ENCODE assay signal across 16 cellular contexts in genomic region chr19:3430366-3430680, GRCh38. TPM values are rescaled to one million over a fixed set of nuclear protein-coding genes. Genes with fewer than 3 reads are reported as not detected.
DNase-seq lines count a peak whose midpoint lies in the region; TF ChIP-seq lines count a peak whose summit lies in the region.
"Not testable (repeated sequence)": the region's sequence is repeated elsewhere in the genome, so short reads cannot be mapped to it uniquely, and the experiment has no call there.
"Had no signal": no experiment of that assay in that cellular context is flagged by ENCODE, and none has a peak within 500 bp of the region (broad histone marks: within the 10 kb centered on the region; RNA-seq: fewer than 3 reads in every experiment).

No MANE protein-coding gene starts in this region.

- TF ChIP-seq CTCF in RWPE1 (conservative IDR thresholded peaks at IDR 0.05; ENCODE audit: low read depth); mammary epithelial cell (conservative IDR thresholded peaks at IDR 0.05 in 1 of 2, IDR thresholded peaks at IDR 0.05 in 1 of 2; ENCODE audit: extremely low read depth in 1 of 2, insufficient read depth in 1 of 2, low read depth in 1 of 2, low read length in 2 of 2); esophagus squamous epithelium (IDR thresholded peaks at IDR 0.05); right atrium auricular region (IDR thresholded peaks at IDR 0.05); spleen (IDR thresholded peaks at IDR 0.05 in 8 of 11, conservative IDR thresholded peaks at IDR 0.05 in 3 of 11); tibial nerve (IDR thresholded peaks at IDR 0.05): not testable (repeated sequence)

- intact Hi-C loops in mammary epithelial cell (cut with micrococcal nuclease); esophagus squamous epithelium (cut with DNase I): not testable (repeated sequence)
- intact Hi-C loops in spleen (cut with DNase I; ENCODE audit: low total_unique reads), result loop anchor here (2.0 kb wide), 1 partner anchor 104 kb away; no protein-coding TSS in a partner anchor

- H3K4me1 ChIP-seq in mammary epithelial cell (ENCODE audit: insufficient read depth, low read length) (peaks cover 14% of the 10 kb centered on the region), esophagus squamous epithelium (peaks cover 23 to 87% (median 38%) of the 10 kb centered on the region in 3 donors), right atrium auricular region (peaks cover 0 to 60% of the 10 kb centered on the region in 2 donors), muscle layer of colon (ENCODE audit: insufficient read depth, low read length) (peaks cover 47% of the 10 kb centered on the region), spleen (peaks cover 31 to 75% (median 50%) of the 10 kb centered on the region in 6 donors), tibial nerve (peaks cover 0 to 82% (median 32%) of the 10 kb centered on the region in 4 donors)

- not testable (repeated sequence) for H2AFZ ChIP-seq in mammary epithelial cell (ENCODE audit: low read depth, low read length)

- H3K36me3 ChIP-seq in mammary epithelial cell (ENCODE audit: insufficient read depth, low read length), result not testable (repeated sequence)
- peaks cover 18 to 65% (median 18%) of the 10 kb centered on the region in 3 donors for H3K36me3 ChIP-seq in esophagus squamous epithelium
- H3K36me3 ChIP-seq in right atrium auricular region, result peaks cover 54% of the 10 kb centered on the region
- H3K36me3 ChIP-seq in muscle layer of colon (ENCODE audit: insufficient read depth, low read length), result peaks cover 40% of the 10 kb centered on the region
- peaks cover 0 to 60% (median 3%) of the 10 kb centered on the region in 6 donors for H3K36me3 ChIP-seq in spleen
- peaks cover 0 to 32% (median 5%) of the 10 kb centered on the region in 3 donors for H3K36me3 ChIP-seq in tibial nerve

- not testable (repeated sequence) for DNase-seq in RWPE1 (ENCODE audit: low spot score); mammary epithelial cell; esophagus squamous epithelium (lab: John Stamatoyannopoulos, UW); right atrium auricular region (ENCODE audit: low spot score); spleen
- peak in 1 of 2 donors; percentile 47 for DNase-seq in tibial nerve (ENCODE audit: low spot score in 2 of 2)

- not testable (repeated sequence) for H4K20me1 ChIP-seq in mammary epithelial cell (ENCODE audit: insufficient read depth, low read length)

- dilution Hi-C loops in mammary epithelial cell (cut with HindIII; ENCODE audit: low sequenced_read_pairs), result not testable (repeated sequence)

- in situ Hi-C loops in mammary epithelial cell (cut with MboI; ENCODE audit: low sequenced_read_pairs in 2 of 2), result loop anchor here in 1 of 2 donors (10.0 kb wide), 1 partner anchor 106 kb away; no protein-coding TSS in a partner anchor

- H3K79me2 ChIP-seq in mammary epithelial cell (ENCODE audit: insufficient read depth, low read length), result peaks cover 12% of the 10 kb centered on the region

- POLR2A ChIA-PET in RWPE1 (lab: Yijun Ruan, JAX; ENCODE audit: low non-redundant PET), result not testable (repeated sequence)

- BruUV-seq in mammary epithelial cell (replicated peaks; lab: Mats Ljungman, UMichigan), result not testable (repeated sequence)

- not testable (repeated sequence) for TF ChIP-seq POLR2A in esophagus squamous epithelium (IDR thresholded peaks at IDR 0.05); spleen (IDR thresholded peaks at IDR 0.05); tibial nerve (IDR thresholded peaks at IDR 0.05)

- 40% methylated on average over 5 of the region's 5 CpGs for WGBS in mammary epithelial cell (ENCODE audit: low coverage, missing lambda C conversion rate)
- WGBS in esophagus squamous epithelium, 2 donors, result 41 to 57% methylated on average over 5 of the region's 5 CpGs
- WGBS in spleen, 5 donors, result 71 to 89% (median 81%) methylated on average over 5 of the region's 5 CpGs
- WGBS in tibial nerve, 2 donors, result 68 to 69% methylated on average over 5 of the region's 5 CpGs

- H3K9me3 ChIP-seq in mammary epithelial cell (replicated peaks; ENCODE audit: insufficient read depth, low read length); esophagus squamous epithelium; right atrium auricular region; muscle layer of colon (ENCODE audit: low read length); spleen; tibial nerve: not testable (repeated sequence)

- not testable (repeated sequence) for H3K4me2 ChIP-seq in mammary epithelial cell (ENCODE audit: insufficient read depth, low read depth, low read length)

- H3K27me3 ChIP-seq in mammary epithelial cell (ENCODE audit: insufficient read depth, low read length); esophagus squamous epithelium; right atrium auricular region; muscle layer of colon (ENCODE audit: control insufficient read depth in 1 of 2, insufficient read depth in 2 of 2, low read length in 2 of 2); spleen (replicated peaks in 1 of 7); tibial nerve: not testable (repeated sequence)

- H3K4me3 ChIP-seq in mammary epithelial cell (replicated peaks in 1 of 3; ENCODE audit: insufficient read depth in 1 of 3, low read depth in 2 of 3, low read length in 3 of 3); esophagus squamous epithelium; right atrium auricular region; muscle layer of colon (ENCODE audit: low read depth in 1 of 2, low read length in 2 of 2); spleen; tibial nerve: not testable (repeated sequence)

- not testable (repeated sequence) for TF ChIP-seq EP300 in tibial nerve (IDR thresholded peaks at IDR 0.05)

- CTCF ChIA-PET in RWPE1 (lab: Yijun Ruan, JAX), result interaction anchor here (0.6 to 1.7 kb wide), 7 partner anchors 10 to 479 kb away, joined by 3 to 11 read pairs (median 6); no protein-coding TSS in a partner anchor
- CTCF ChIA-PET in mammary epithelial cell (lab: Charles Lee; ENCODE audit: low non-redundant PET), result not testable (repeated sequence)

- H3K27ac ChIP-seq in RWPE1 (peak overlapping the region; percentile 90), mammary epithelial cell (ENCODE audit: insufficient read depth, low read depth, low read length) (peak overlapping the region; percentile 38), esophagus squamous epithelium (peak overlapping the region; percentile 75 to 94 (median 90)), right atrium auricular region (peak overlapping the region; percentile 87 to 89), muscle layer of colon (ENCODE audit: low read depth, low read length) (peak overlapping the region; percentile 71), spleen (peak overlapping the region in 6 of 8 donors; percentile 8 to 94 (median 82)), tibial nerve (peak overlapping the region; percentile 61 to 92 (median 77))

- H3K9ac ChIP-seq in mammary epithelial cell (ENCODE audit: insufficient read depth, low read length), result not testable (repeated sequence)
- peak overlapping the region; percentile 4 for H3K9ac ChIP-seq in muscle layer of colon (ENCODE audit: low read length)

RNA-seq across cellular contexts. Expression of gene SMIM24, which starts 50.0 kb away (rescaled TPM):
- total RNA-seq in mammary epithelial cell (1 to 10 TPM in 1 of 2 donors, not detected in 1; 2.7 TPM), esophagus squamous epithelium (not detected), right atrium auricular region (not detected), spleen (1 to 10 TPM in 4 of 7 donors, not detected in 3; 1.2 to 3.0 (median 2.0) TPM), tibial nerve (not detected)
- polyA plus RNA-seq in mammary epithelial cell (0.90 TPM), spleen (1 to 10 TPM in 1 of 3 donors, under 1 TPM in 2; 0.63 to 1.7 (median 0.80) TPM)
- polyA minus RNA-seq in mammary epithelial cell, result not detected
- total RNA-seq: activated CD4-positive, alpha-beta memory T cell treated with anti-CD3 and anti-CD28 coated beads, Interleukin-2, amount 10 ng/mL, durations not matched to agents 7 days and 5 days; aorta; CD4-positive, alpha-beta T cell; glomerular endothelial cell; H4; lung microvascular endothelial cell; neural crest cell; Right ventricle myocardium superior had no signal

RNA-seq across cellular contexts. Expression of gene SMIM44, which starts 52.9 kb away (rescaled TPM):
- 1 to 10 TPM in 1 of 2 donors, not detected in 1; 2.7 TPM for total RNA-seq in mammary epithelial cell
- polyA plus RNA-seq in mammary epithelial cell, result not detected
- not detected for polyA minus RNA-seq in mammary epithelial cell
- not detected for total RNA-seq in esophagus squamous epithelium
- not detected for total RNA-seq in right atrium auricular region
- not detected for total RNA-seq in spleen
- not detected for polyA plus RNA-seq in spleen
- not detected for total RNA-seq in tibial nerve
- total RNA-seq: activated CD4-positive, alpha-beta memory T cell treated with anti-CD3 and anti-CD28 coated beads, Interleukin-2, amount 10 ng/mL, durations not matched to agents 7 days and 5 days; aorta; CD4-positive, alpha-beta T cell; glomerular endothelial cell; H4; lung microvascular endothelial cell; neural crest cell; PC-3; Right ventricle myocardium superior had no signal
- polyA plus RNA-seq: aorta had no signal

Comparison
In these comparisons a context has a peak if more than half of its experiments do, and no peak if none do; other contexts are left out.
1. H3K27ac ChIP-seq: peak in every context shown above with its lines; median percentile 90 in RWPE1; 90 in esophagus squamous epithelium; 88 in right atrium auricular region; 82 in spleen; 77 in tibial nerve; 71 in muscle layer of colon; 38 in mammary epithelial cell.